24 cellular contexts compared by ENCODE assay signal in the genomic region with DNA sequence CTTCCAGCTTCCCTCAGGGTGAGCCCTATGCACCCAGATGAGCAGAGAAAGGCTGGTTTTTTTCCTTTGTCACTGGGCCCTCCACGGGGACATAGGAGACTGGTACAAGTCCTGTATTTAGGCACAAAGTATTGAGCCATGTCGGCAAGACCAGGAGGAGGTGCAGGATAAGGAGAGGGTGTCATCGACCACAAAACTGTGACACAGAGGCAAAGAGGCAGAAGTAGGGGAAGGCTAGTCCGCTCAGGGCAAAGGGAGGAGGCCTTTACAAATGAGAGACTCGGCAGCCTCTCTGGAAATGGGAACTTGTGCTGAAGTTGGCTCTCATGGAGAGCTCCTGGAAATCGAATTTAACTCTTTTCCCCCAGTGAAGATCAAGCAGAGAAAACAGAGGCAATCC.
"Had no signal": no experiment of that assay in that cellular context is flagged by ENCODE, and none has a peak within 500 bp of the region (broad histone marks: within the 10 kb centered on the region; RNA-seq: fewer than 3 reads in every experiment).

No MANE protein-coding gene starts in this region.

- H3K27ac Mint-ChIP-seq: activated naive CD4-positive, alpha-beta T cell treated with anti-CD3 and anti-CD28 coated beads, Interleukin-2, amount 50 U/mL, for 72 hours; activated T-cell treated with anti-CD3 and anti-CD28 coated beads, Interleukin-2, amount 50 U/mL, for 72 hours; nephron progenitor cell; stimulated activated naive CD8-positive, alpha-beta T cell treated with anti-CD3 and anti-CD28 coated beads, Interleukin-15, Interleukin-2, amounts not matched to agents 100 ng/mL and 50 ng/mL, for 24 hours had no signal

- DNase-seq: activated CD4-positive, alpha-beta T cell treated with anti-CD3 and anti-CD28 coated beads for 4 hours; activated CD4-positive, alpha-beta T cell treated with anti-CD3 and anti-CD28 coated beads, Interleukin-2, amount 50 U/mL, for 4 hours; activated CD4-positive, CD25-positive, alpha-beta regulatory T cell; activated naive CD4-positive, alpha-beta T cell; activated T-cell treated with anti-CD3 and anti-CD28 coated beads for 4 hours; activated T-cell treated with anti-CD3 and anti-CD28 coated beads, Interleukin-2, amount 50 U/mL, for 72 hours; anterior cingulate cortex; cerebellar nuclear complex; dorsolateral prefrontal cortex; effector memory CD4-positive, alpha-beta T cell; hippocampal formation; left cardiac atrium; left ventricle myocardium superior; pancreas; stimulated activated CD4-positive, alpha-beta T cell treated with anti-CD3 and anti-CD28 coated beads, Interleukin-12 subunit alpha, Interleukin-12 subunit beta, amount 100 ng/mL, for 4 hours; stimulated activated CD4-positive, alpha-beta T cell treated with anti-CD3 and anti-CD28 coated beads, Interleukin-4, amount 100 ng/mL, for 1 hour had no signal

- H3K9me3 Mint-ChIP-seq: activated naive CD4-positive, alpha-beta T cell treated with anti-CD3 and anti-CD28 coated beads, Interleukin-2, amount 50 U/mL, for 72 hours; activated T-cell treated with anti-CD3 and anti-CD28 coated beads, Interleukin-2, amount 50 U/mL, for 72 hours; stimulated activated naive CD8-positive, alpha-beta T cell treated with anti-CD3 and anti-CD28 coated beads, Interleukin-15, Interleukin-2, amounts not matched to agents 100 ng/mL and 50 ng/mL, for 24 hours had no signal

- H3K27ac ChIP-seq: coronary artery, dorsolateral prefrontal cortex, pancreas, prostate gland, skin epidermis, thoracic aorta had no signal

- H3K4me3 Mint-ChIP-seq: activated T-cell treated with anti-CD3 and anti-CD28 coated beads, Interleukin-2, amount 50 U/mL, for 72 hours; nephron progenitor cell; stimulated activated naive CD8-positive, alpha-beta T cell treated with anti-CD3 and anti-CD28 coated beads, Interleukin-15, Interleukin-2, amounts not matched to agents 100 ng/mL and 50 ng/mL, for 24 hours had no signal

- H3K4me3 ChIP-seq: coronary artery, dorsolateral prefrontal cortex, pancreas, prostate gland, skin epidermis, thoracic aorta had no signal

- H3K4me1 ChIP-seq: pancreas, prostate gland had no signal

- ATAC-seq: left cardiac atrium, left ventricle myocardium superior, pancreas, sciatic nerve had no signal

- H3K27me3 ChIP-seq: pancreas had no signal

- H3K36me3 ChIP-seq: pancreas, prostate gland, thoracic aorta had no signal

- H3K9me3 ChIP-seq: pancreas, prostate gland, thoracic aorta had no signal

- H3K36me3 Mint-ChIP-seq: activated naive CD4-positive, alpha-beta T cell treated with anti-CD3 and anti-CD28 coated beads, Interleukin-2, amount 50 U/mL, for 72 hours had no signal
